ENCODE assay signal across 15 cellular contexts in the genomic region with DNA sequence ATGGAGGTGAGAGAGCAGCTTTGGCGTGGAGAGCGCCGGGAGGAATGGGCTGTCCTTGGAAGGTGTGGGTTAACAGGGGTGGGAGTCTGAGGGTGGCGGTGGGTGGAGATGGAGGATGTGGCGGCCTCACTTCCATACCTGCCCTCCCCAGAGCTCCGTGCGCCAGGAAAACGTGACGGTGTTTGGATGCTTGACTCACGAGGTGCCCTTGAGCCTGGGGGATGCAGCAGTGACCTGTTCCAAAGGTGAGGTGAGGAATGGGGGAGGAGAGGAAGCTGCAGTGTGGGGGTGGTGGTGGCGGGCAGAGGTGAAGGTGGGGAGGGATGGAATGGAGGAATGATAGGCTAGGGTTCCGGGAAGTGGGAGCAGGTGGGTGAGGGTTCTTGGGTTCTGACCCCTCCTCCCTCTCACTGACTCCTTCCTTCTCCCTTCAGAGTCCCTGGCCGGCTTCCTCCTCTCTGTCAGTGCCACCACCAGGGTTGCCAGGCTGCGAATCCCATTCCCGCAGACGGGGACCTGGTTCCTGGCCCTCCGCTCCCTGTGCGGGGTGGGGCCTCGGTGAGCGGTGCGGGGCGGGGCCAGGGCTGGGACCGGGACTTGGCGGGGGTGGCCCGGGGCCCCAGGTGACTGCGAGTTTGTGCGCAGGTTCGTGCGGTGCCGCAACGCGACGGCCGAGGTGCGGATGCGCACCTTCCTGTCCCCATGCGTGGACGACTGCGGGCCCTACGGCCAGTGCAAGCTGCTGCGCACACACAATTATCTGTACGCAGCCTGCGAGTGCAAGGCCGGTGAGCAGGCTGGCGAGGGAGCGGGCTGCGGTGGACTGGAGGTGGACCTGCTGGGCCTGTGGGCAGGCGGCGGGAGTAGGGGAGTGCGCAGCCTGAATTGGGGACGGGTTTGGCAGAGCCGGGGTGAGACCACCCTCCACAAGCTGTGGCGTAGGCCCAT. TPM values are rescaled to one million over a fixed set of nuclear protein-coding genes. Genes with fewer than 3 reads are reported as not detected.
DNase-seq lines count a peak whose midpoint lies in the region; ATAC-seq and TF ChIP-seq lines count a peak whose summit lies in the region.
"Had no signal": no experiment of that assay in that cellular context is flagged by ENCODE, and none has a peak within 500 bp of the region (broad histone marks: within the 10 kb centered on the region; RNA-seq: fewer than 3 reads in every experiment).

No MANE protein-coding gene starts in this region.

- H3K4me3 Mint-ChIP-seq in activated naive CD4-positive, alpha-beta T cell treated with anti-CD3 and anti-CD28 coated beads, Interleukin-2, amount 10 ng/mL, durations not matched to agents 7 days and 5 days = no peak overlapping the region
- H3K4me3 Mint-ChIP-seq: activated CD4-positive, alpha-beta T cell treated with anti-CD3 and anti-CD28 coated beads, Interleukin-2, amount 10 ng/mL, durations not matched to agents 24 days and 14 days; immature natural killer cell had no signal

- no peaks in the 10 kb centered on the region for H3K9me3 Mint-ChIP-seq in activated naive CD4-positive, alpha-beta T cell treated with anti-CD3 and anti-CD28 coated beads, Interleukin-2, amount 10 ng/mL, durations not matched to agents 7 days and 5 days
- H3K9me3 Mint-ChIP-seq: activated CD4-positive, alpha-beta T cell treated with anti-CD3 and anti-CD28 coated beads, Interleukin-2, amount 10 ng/mL, durations not matched to agents 24 days and 14 days; immature natural killer cell had no signal

- CTCF ChIA-PET in activated naive CD4-positive, alpha-beta T cell treated with anti-CD3 and anti-CD28 coated beads, Interleukin-2, amount 10 ng/mL, durations not matched to agents 7 days and 5 days (lab: Charles Lee) = interaction anchor here (0.6 to 4.7 kb wide), 6 partner anchors 11 to 390 kb away, joined by 3 to 16 read pairs (median 4); a partner anchor contains a TSS

- no peak for DNase-seq in activated naive CD4-positive, alpha-beta T cell treated with anti-CD3 and anti-CD28 coated beads, Interleukin-2, amount 10 ng/mL, durations not matched to agents 7 days and 5 days
- DNase-seq in activated naive CD4-positive, alpha-beta T cell (lab: John Stamatoyannopoulos, UW) = no peak
- DNase-seq in ecto neural progenitor cell (ENCODE audit: low spot score) (peak; percentile 55), thyroid gland (peak; percentile 14 to 51)
- DNase-seq in activated CD4-positive, CD25-positive, alpha-beta regulatory T cell treated with anti-CD3 and anti-CD28 coated beads, Interleukin-2, amount 50 U/mL, for 72 hours = no peak
- DNase-seq: activated CD4-positive, alpha-beta T cell treated with anti-CD3 and anti-CD28 coated beads, Interleukin-2, amount 10 ng/mL, durations not matched to agents 24 days and 14 days; immature natural killer cell; Karpas-422; SJCRH30 had no signal

- H3K36me3 ChIP-seq in muscle layer of colon (ENCODE audit: insufficient read depth, low read length) = peaks cover 24% of the 10 kb centered on the region
- peaks cover 6 to 8% of the 10 kb centered on the region in 2 donors for H3K36me3 ChIP-seq in thyroid gland
- H3K36me3 ChIP-seq: SJCRH30 had no signal

- H3K27ac Mint-ChIP-seq in activated naive CD4-positive, alpha-beta T cell treated with anti-CD3 and anti-CD28 coated beads, Interleukin-2, amount 10 ng/mL, durations not matched to agents 7 days and 5 days = peak overlapping the region; percentile 26
- H3K27ac Mint-ChIP-seq: activated CD4-positive, alpha-beta T cell treated with anti-CD3 and anti-CD28 coated beads, Interleukin-2, amount 10 ng/mL, durations not matched to agents 24 days and 14 days; immature natural killer cell had no signal

- intact Hi-C loops in thyroid gland (cut with DNase I) = no loop called here

- H3K27ac ChIP-seq in muscle layer of colon (ENCODE audit: low read depth, low read length) (peak overlapping the region; percentile 24), thyroid gland (no peak overlapping the region)
- H3K27ac ChIP-seq: parathyroid adenoma, SJCRH30 had no signal

- WGBS in thyroid gland, 2 donors = 64 to 71% methylated on average over 31 to 44 of the region's 53 CpGs

- H3K9me3 ChIP-seq in muscle layer of colon (ENCODE audit: low read length) (no peaks in the 10 kb centered on the region), thyroid gland (no peaks in the 10 kb centered on the region)
- H3K9me3 ChIP-seq: SJCRH30 had no signal

- H3K4me1 ChIP-seq in muscle layer of colon (ENCODE audit: insufficient read depth, low read length) = peaks cover 31% of the 10 kb centered on the region
- peaks cover 0 to 9% of the 10 kb centered on the region in 2 donors for H3K4me1 ChIP-seq in thyroid gland
- H3K4me1 ChIP-seq: parathyroid adenoma had no signal

- no peak for TF ChIP-seq CTCF in thyroid gland (IDR thresholded peaks at IDR 0.05)

- H3K27me3 ChIP-seq in muscle layer of colon (ENCODE audit: control insufficient read depth in 1 of 2, insufficient read depth in 2 of 2, low read length in 2 of 2) (no peaks in the 10 kb centered on the region), thyroid gland (no peaks in the 10 kb centered on the region)
- H3K27me3 ChIP-seq: SJCRH30 had no signal

- H3K36me3 Mint-ChIP-seq in activated naive CD4-positive, alpha-beta T cell treated with anti-CD3 and anti-CD28 coated beads, Interleukin-2, amount 10 ng/mL, durations not matched to agents 7 days and 5 days = no peaks in the 10 kb centered on the region

- H3K9ac ChIP-seq in muscle layer of colon (ENCODE audit: low read length) = no peak overlapping the region
- H3K9ac ChIP-seq: parathyroid adenoma had no signal

- H3K4me3 ChIP-seq in muscle layer of colon (ENCODE audit: low read depth in 1 of 2, low read length in 2 of 2) (no peak overlapping the region), thyroid gland (replicated peaks in 1 of 3) (no peak overlapping the region)
- H3K4me3 ChIP-seq: SJCRH30 had no signal

- ATAC-seq in GM19452 (IDR thresholded peaks at IDR 0.05; ENCODE audit: unreplicated experiment) = no peak
- no peak for ATAC-seq in GM18858 (IDR thresholded peaks at IDR 0.05; ENCODE audit: unreplicated experiment)

- peaks cover 6% of the 10 kb centered on the region for H3K27me3 Mint-ChIP-seq in activated naive CD4-positive, alpha-beta T cell treated with anti-CD3 and anti-CD28 coated beads, Interleukin-2, amount 10 ng/mL, durations not matched to agents 7 days and 5 days
- H3K27me3 Mint-ChIP-seq: activated CD4-positive, alpha-beta T cell treated with anti-CD3 and anti-CD28 coated beads, Interleukin-2, amount 10 ng/mL, durations not matched to agents 24 days and 14 days had no signal

- H3K4me1 Mint-ChIP-seq in activated naive CD4-positive, alpha-beta T cell treated with anti-CD3 and anti-CD28 coated beads, Interleukin-2, amount 10 ng/mL, durations not matched to agents 7 days and 5 days = peaks cover 25% of the 10 kb centered on the region

- no peak for TF ChIP-seq POLR2A in thyroid gland (IDR thresholded peaks at IDR 0.05)

RNA-seq across cellular contexts. Expression of a gene that starts 17.1 kb away (rescaled TPM):
- total RNA-seq in thyroid gland = 10 to 100 TPM in 3 of 4 donors, 1 to 10 TPM in 1; 8.5 to 17.4 (median 15.8) TPM

RNA-seq across cellular contexts. Expression of a gene that starts 17.6 kb away (rescaled TPM):
- not detected for total RNA-seq in thyroid gland
- total RNA-seq: A673; activated CD4-positive, alpha-beta T cell treated with anti-CD3 and anti-CD28 coated beads, Interleukin-2, amount 10 ng/mL, durations not matched to agents 24 days and 14 days; NCI-H460; SJCRH30 had no signal

RNA-seq across cellular contexts. Expression of a gene that starts 24.1 kb away (rescaled TPM):
- total RNA-seq in thyroid gland = not detected
- total RNA-seq: A673; activated CD4-positive, alpha-beta T cell treated with anti-CD3 and anti-CD28 coated beads, Interleukin-2, amount 10 ng/mL, durations not matched to agents 24 days and 14 days; NCI-H460; SJCRH30 had no signal

RNA-seq across cellular contexts. Expression of a gene that starts 31.3 kb away (rescaled TPM):
- total RNA-seq in thyroid gland = 10 to 100 TPM; 11.4 to 58.2 (median 50.6) TPM

RNA-seq across cellular contexts. Expression of a gene that starts 34.0 kb away (rescaled TPM):
- total RNA-seq in thyroid gland = 1 to 10 TPM; 4.7 to 7.1 (median 5.7) TPM

Comparison
In these comparisons a context has a peak if more than half of its experiments do, and no peak if none do; other contexts are left out.
1. DNase-seq: peak in ecto neural progenitor cell (single experiment) and thyroid gland (2 of 2); none in activated naive CD4-positive, alpha-beta T cell treated with anti-CD3 and anti-CD28 coated beads, Interleukin-2, amount 10 ng/mL, durations not matched to agents 7 days and 5 days (single experiment), activated naive CD4-positive, alpha-beta T cell (0 of 4) and activated CD4-positive, CD25-positive, alpha-beta regulatory T cell treated with anti-CD3 and anti-CD28 coated beads, Interleukin-2, amount 50 U/mL, for 72 hours (single experiment).